Comparison of ENCODE assay signal across 1 cellular context in genomic region chr14:97975960-97976359, GRCh38.
TF ChIP-seq lines count a peak whose summit lies in the region.

No MANE protein-coding gene starts in this region.

TF ChIP-seq in GM12891, 5 proteins besides CTCF, POLR2A, EP300 and RAD21:
- TF ChIP-seq TAF1 (IDR thresholded peaks at IDR 0.05; ENCODE audit: low read depth, low read length) (no peak), POLR2AphosphoS5 (IDR thresholded peaks at IDR 0.05; ENCODE audit: low read depth, low read length) (no peak), SPI1 (IDR thresholded peaks at IDR 0.05; ENCODE audit: low read depth, low read length) (no peak), PAX5 (IDR thresholded peaks at IDR 0.05; ENCODE audit: insufficient read depth, low read length, severe bottlenecking) (no peak), POU2F2 (IDR thresholded peaks at IDR 0.05; ENCODE audit: low read depth, low read length) (no peak)
TF ChIP-seq in GM12891: peak in this region for 0.
